1 cellular context compared by ENCODE assay signal in genomic region chr17:77441130-77441920, GRCh38.
TF ChIP-seq lines count a peak whose summit lies in the region.

No MANE protein-coding gene starts in this region.

TF ChIP-seq in WTC11, 78 proteins besides CTCF, POLR2A, EP300 and RAD21 (continued from another document):
- TF ChIP-seq AFF4 (CRISPR knock-in tag; IDR thresholded peaks at IDR 0.05; ENCODE audit: borderline replicate concordance) (no peak), CBFB (CRISPR knock-in tag; IDR thresholded peaks at IDR 0.05; ENCODE audit: low read depth) (no peak)
